ENCODE assay signal across 8 cellular contexts in the genomic region with DNA sequence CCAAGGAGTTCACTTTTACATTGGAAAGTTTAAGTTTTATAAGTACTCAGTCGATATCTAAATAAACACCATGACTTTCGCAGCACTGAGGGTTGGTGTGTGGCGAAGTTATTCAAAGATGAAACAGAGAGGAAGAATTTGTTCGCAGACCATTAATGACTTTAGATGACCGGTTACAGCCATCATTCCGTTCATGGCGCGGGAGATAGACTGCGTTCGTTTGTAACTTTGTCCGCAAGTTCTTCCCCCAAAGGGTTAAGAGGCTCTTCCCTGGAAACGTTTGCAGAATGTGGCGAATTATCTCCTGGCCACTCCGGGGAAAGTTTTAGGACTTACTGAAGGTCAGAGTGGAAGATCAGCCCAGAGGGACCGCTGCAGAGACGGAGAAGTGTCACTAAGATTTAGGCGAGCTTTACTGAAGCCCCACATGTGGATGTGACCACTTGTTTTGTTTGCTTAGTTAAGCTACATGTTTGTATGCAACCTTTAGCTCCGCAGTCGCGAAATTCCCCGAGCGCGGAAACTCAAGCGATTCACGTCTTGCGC. TPM values are rescaled to one million over a fixed set of nuclear protein-coding genes. Genes with fewer than 3 reads are reported as not detected.
DNase-seq lines count a peak whose midpoint lies in the region; ATAC-seq and TF ChIP-seq lines count a peak whose summit lies in the region.

No MANE protein-coding gene starts in this region.

- H3K9me2 ChIP-seq in MM.1S (replicated peaks; ENCODE audit: insufficient read depth, low read length), result no peaks in the 10 kb centered on the region

- H3K4me1 Mint-ChIP-seq in Calu3 (ENCODE audit: low read depth, unreplicated experiment), result peaks cover 10% of the 10 kb centered on the region
- H3K4me1 Mint-ChIP-seq in endodermal cell, result peaks cover 12% of the 10 kb centered on the region
- peaks cover 14 to 16% of the 10 kb centered on the region in 2 donors for H3K4me1 Mint-ChIP-seq in natural killer cell treated with Interleukin-12 subunit alpha and Interleukin-12 subunit beta and Interleukin-15 and Interleukin-18, amount 100 ng/mL, for 72 hours (ENCODE audit: low read depth in 2 of 2)

- H3K9me3 ChIP-seq in MM.1S (replicated peaks; ENCODE audit: insufficient read depth, low read length), result no peaks in the 10 kb centered on the region
- H3K9me3 ChIP-seq in endodermal cell (ENCODE audit: control insufficient read depth, low read length), result no peaks in the 10 kb centered on the region

- H4K20me1 ChIP-seq in MM.1S (ENCODE audit: insufficient read depth, low read length), result no peaks in the 10 kb centered on the region

- H3K27ac Mint-ChIP-seq in Calu3 (ENCODE audit: unreplicated experiment), result no peak overlapping the region
- H3K27ac Mint-ChIP-seq in endodermal cell, result no peak overlapping the region
- H3K27ac Mint-ChIP-seq in natural killer cell treated with Interleukin-12 subunit alpha and Interleukin-12 subunit beta and Interleukin-15 and Interleukin-18, amount 100 ng/mL, for 72 hours, result peak overlapping the region; percentile 30 to 62

- peaks cover 8% of the 10 kb centered on the region; the same call in 1 of the 2 replicates for H3F3A ChIP-seq in MM.1S (ENCODE audit: insufficient read depth, low read length)

- intact Hi-C loops in Calu3 (cut with micrococcal nuclease; ENCODE audit: unreplicated experiment), result loop anchor here (5.0 kb wide), 4 partner anchors 47 to 368 kb away; partner anchors contain the start of gene BTF3

- H3K36me3 Mint-ChIP-seq in Calu3 (ENCODE audit: insufficient read depth, unreplicated experiment) (peaks cover 36% of the 10 kb centered on the region), endodermal cell (ENCODE audit: low read depth) (no peaks in the 10 kb centered on the region)
- H3K36me3 Mint-ChIP-seq in natural killer cell treated with Interleukin-12 subunit alpha and Interleukin-12 subunit beta and Interleukin-15 and Interleukin-18, amount 100 ng/mL, for 72 hours, result peaks cover 8% of the 10 kb centered on the region

- no TSS peak for BruUV-seq in Calu3 (replicated peaks; lab: Mats Ljungman, UMichigan)

- no peak overlapping the region for H3K9ac ChIP-seq in MM.1S (ENCODE audit: low read length)
- H3K9ac ChIP-seq in endodermal cell (ENCODE audit: extremely low read depth, low read length, poor library complexity, severe bottlenecking), result no peak overlapping the region

- H3K27me3 Mint-ChIP-seq in Calu3 (ENCODE audit: unreplicated experiment) (peaks cover 43% of the 10 kb centered on the region), endodermal cell (ENCODE audit: insufficient read depth) (peaks cover 76% of the 10 kb centered on the region)
- H3K27me3 Mint-ChIP-seq in natural killer cell treated with Interleukin-12 subunit alpha and Interleukin-12 subunit beta and Interleukin-15 and Interleukin-18, amount 100 ng/mL, for 72 hours, result peaks cover 30 to 52% of the 10 kb centered on the region in 2 donors

- H3K4me3 ChIP-seq in MM.1S (ENCODE audit: low read length) (no peak overlapping the region), endodermal cell (ENCODE audit: low read length) (peak overlapping the region; percentile 33)

- peaks cover 46% of the 10 kb centered on the region for H3K27me3 ChIP-seq in MM.1S (replicated peaks; ENCODE audit: insufficient read depth, low read length)
- peaks cover 74% of the 10 kb centered on the region for H3K27me3 ChIP-seq in endodermal cell (ENCODE audit: control insufficient read depth, insufficient read depth, low read length, poor library complexity, severe bottlenecking)

- TF ChIP-seq CTCF in Calu3 (IDR thresholded peaks at IDR 0.05; ENCODE audit: unreplicated experiment) (no peak), MM.1S (IDR thresholded peaks at IDR 0.05; ENCODE audit: low read length) (no peak), endodermal cell (conservative IDR thresholded peaks at IDR 0.05) (no peak), GM10248 (IDR thresholded peaks at IDR 0.05; ENCODE audit: control extremely low read depth, extremely low read depth, low read depth, missing control alignments) (no peak)

- H3K9me3 Mint-ChIP-seq in Calu3 (ENCODE audit: low read depth, unreplicated experiment) (no peaks in the 10 kb centered on the region), endodermal cell (no peaks in the 10 kb centered on the region)
- H3K9me3 Mint-ChIP-seq in natural killer cell treated with Interleukin-12 subunit alpha and Interleukin-12 subunit beta and Interleukin-15 and Interleukin-18, amount 100 ng/mL, for 72 hours, result no peaks in the 10 kb centered on the region

- H3K4me3 Mint-ChIP-seq in Calu3 (ENCODE audit: low read depth, unreplicated experiment), result peak overlapping the region; percentile 76
- peak overlapping the region; percentile 36 for H3K4me3 Mint-ChIP-seq in endodermal cell
- H3K4me3 Mint-ChIP-seq in natural killer cell treated with Interleukin-12 subunit alpha and Interleukin-12 subunit beta and Interleukin-15 and Interleukin-18, amount 100 ng/mL, for 72 hours, result peak overlapping the region; percentile 60

- no peak overlapping the region for H2AFZ ChIP-seq in MM.1S (ENCODE audit: low read length)

- WGBS in endodermal cell (ENCODE audit: insufficient coverage in 1 of 2, insufficient read length in 1 of 2), 2 experiments, result 3% methylated on average over 24 to 26 of the region's 26 CpGs

- H3K27ac ChIP-seq in MM.1S (ENCODE audit: low read length), result no peak overlapping the region
- no peak overlapping the region for H3K27ac ChIP-seq in endodermal cell (ENCODE audit: low read depth, low read length)
- no peak overlapping the region for H3K27ac ChIP-seq in substantia nigra (ENCODE audit: low read depth, low read length, poor library complexity, severe bottlenecking)

- POLR2A ChIA-PET in GM10248 (lab: Yijun Ruan, JAX), result no interaction called here

- no peak for ATAC-seq in natural killer cell treated with Interleukin-12 subunit alpha and Interleukin-12 subunit beta and Interleukin-15 and Interleukin-18, amount 100 ng/mL, for 72 hours

- peaks cover 8% of the 10 kb centered on the region; the same call in 1 of the 2 replicates for H3K79me2 ChIP-seq in MM.1S (ENCODE audit: low read length)

- DNase-seq in Calu3 (no peak), MM.1S (no peak), endodermal cell (peak; percentile 71), GM10248 (ENCODE audit: extremely low spot score) (no peak), KBM-7 (no peak), NCI-H2227 (lab: John Stamatoyannopoulos, UW; ENCODE audit: unreplicated experiment) (no peak), substantia nigra (lab: John Stamatoyannopoulos, UW) (no peak)
- no peak for DNase-seq in natural killer cell treated with Interleukin-12 subunit alpha and Interleukin-12 subunit beta and Interleukin-15 and Interleukin-18, amount 100 ng/mL, for 72 hours (ENCODE audit: low spot score)

- in situ Hi-C loops in KBM-7 (cut with MboI; ENCODE audit: low pct_unique_long_range_greater_than_20kb, low sequenced_read_pairs), result no loop called here

- no peaks in the 10 kb centered on the region for H3K36me3 ChIP-seq in MM.1S (replicated peaks; ENCODE audit: insufficient read depth, low read length)
- H3K36me3 ChIP-seq in endodermal cell (ENCODE audit: control insufficient read depth, insufficient read depth, low read length), result no peaks in the 10 kb centered on the region

- peak overlapping the region; percentile 53; the same call in 1 of the 2 replicates for H3K4me2 ChIP-seq in MM.1S (ENCODE audit: low read depth, low read length)

- H3K4me1 ChIP-seq in MM.1S (ENCODE audit: low read length), result peaks cover 7% of the 10 kb centered on the region
- H3K4me1 ChIP-seq in endodermal cell (ENCODE audit: control insufficient read depth, insufficient read depth, low read length), result peaks cover 3% of the 10 kb centered on the region

- CTCF ChIA-PET in Calu3 (lab: Charles Lee) (interaction anchor here (0.7 to 1.8 kb wide), 10 partner anchors 13 to 363 kb away, joined by 3 to 27 read pairs (median 4); no protein-coding TSS in a partner anchor), GM10248 (lab: Yijun Ruan, JAX) (interaction anchor here (1.0 to 2.4 kb wide), 16 partner anchors 9 to 492 kb away, joined by 3 to 16 read pairs (median 4); no protein-coding TSS in a partner anchor)

RNA-seq across cellular contexts. Expression of gene FOXD1, which starts 2.2 kb away (rescaled TPM):
- 6.4 and 7.8 TPM in 2 replicates for total RNA-seq in Calu3 (2022)
- under 1 TPM; 0.29 to 0.59 TPM for total RNA-seq in endodermal cell
- 0.64 TPM for polyA plus RNA-seq in endodermal cell (2013, experiment 1 of 2)
- polyA plus RNA-seq in endodermal cell (2013, experiment 2 of 2), result 0.79 TPM
- 1 to 10 TPM; 1.5 to 2.0 TPM for total RNA-seq in natural killer cell treated with Interleukin-12 subunit alpha and Interleukin-12 subunit beta and Interleukin-15 and Interleukin-18, amount 100 ng/mL, for 72 hours

RNA-seq across cellular contexts. Expression of gene BTF3, which starts 47.5 kb away (rescaled TPM):
- total RNA-seq in Calu3 (2022), result 794 and 872 TPM in 2 replicates
- 100 to 1,000 TPM; 671 to 739 TPM for total RNA-seq in endodermal cell
- polyA plus RNA-seq in endodermal cell (2013, experiment 1 of 2), result 732 TPM
- 692 TPM for polyA plus RNA-seq in endodermal cell (2013, experiment 2 of 2)
- 100 to 1,000 TPM; 426 to 537 TPM for total RNA-seq in natural killer cell treated with Interleukin-12 subunit alpha and Interleukin-12 subunit beta and Interleukin-15 and Interleukin-18, amount 100 ng/mL, for 72 hours

Comparison
In these comparisons a context has a peak if more than half of its experiments do, and no peak if none do; other contexts are left out.
1. H3K27ac Mint-ChIP-seq: peak in natural killer cell treated with Interleukin-12 subunit alpha and Interleukin-12 subunit beta and Interleukin-15 and Interleukin-18, amount 100 ng/mL, for 72 hours (2 of 2); none in Calu3 (single experiment) and endodermal cell (single experiment).
2. Peak in every context shown above with its lines, with median percentiles within 50 percentile points of each other: H3K4me3 Mint-ChIP-seq.